8 cellular contexts compared by ENCODE assay signal in the genomic region with DNA sequence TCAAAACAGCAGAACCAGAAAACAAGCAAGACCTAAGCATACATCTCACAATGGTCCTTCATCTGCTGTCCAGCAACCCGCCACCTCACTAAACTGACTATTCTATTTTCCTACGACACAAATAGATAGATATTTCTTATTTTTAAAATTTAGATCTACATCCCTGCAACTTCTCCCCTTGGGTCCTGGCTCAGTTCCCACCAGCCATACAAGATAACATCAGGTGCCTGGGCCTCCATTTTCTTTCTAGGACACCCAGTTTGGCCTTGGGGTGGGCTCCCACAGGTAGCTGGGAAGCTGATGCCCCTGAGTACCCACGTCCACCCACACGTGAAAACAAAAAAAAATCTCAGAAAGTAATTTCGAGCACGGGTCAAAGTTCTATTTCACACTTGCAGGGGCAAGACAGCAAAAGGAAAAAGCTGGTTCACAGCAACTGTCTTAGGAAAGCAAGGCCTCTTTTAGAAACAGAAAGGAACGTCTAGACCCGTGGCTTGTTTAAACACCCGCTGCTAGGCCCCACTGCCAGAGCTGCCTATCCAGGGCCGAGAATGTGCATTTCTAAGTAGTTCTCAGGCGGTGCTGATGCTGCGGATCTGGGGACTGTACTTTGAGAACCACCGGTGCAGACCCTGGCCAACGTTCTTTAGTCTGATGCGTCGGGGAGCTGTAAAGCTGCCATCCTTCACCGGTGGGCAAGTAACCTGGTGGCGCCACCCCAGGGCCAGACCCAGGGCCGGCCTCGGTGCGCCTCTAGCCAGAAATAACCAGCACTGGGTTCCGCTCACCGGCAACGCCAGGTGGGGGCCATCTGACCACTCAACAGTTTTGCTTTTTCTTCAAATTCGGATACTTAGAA.
A peak's percentile ranks its signal among the peaks of the same experiment; 100 is the strongest.
DNase-seq lines count a peak whose midpoint lies in the region; ATAC-seq and TF ChIP-seq lines count a peak whose summit lies in the region.

No MANE protein-coding gene starts in this region.

- no peaks in the 10 kb centered on the region for H3K9me3 Mint-ChIP-seq in central memory CD8-positive, alpha-beta T cell

- H3K27ac ChIP-seq in HUES48 (ENCODE audit: low read depth, low read length) = peak overlapping the region; percentile 92

- TF ChIP-seq CTCF in GM06990 (IDR thresholded peaks at IDR 0.05; ENCODE audit: insufficient read depth, low read length, poor library complexity, severe bottlenecking) = peak; percentile 43

- ATAC-seq in GM21526 (IDR thresholded peaks at IDR 0.05; ENCODE audit: low FRiP score, unreplicated experiment) = peak; percentile 61
- peak; percentile 35 for ATAC-seq in central memory CD8-positive, alpha-beta T cell (replicated peaks; ENCODE audit: extremely low read depth, poor library complexity, severe bottlenecking)

- no peak for DNase-seq in GM06990 (ENCODE audit: extremely low read depth, insufficient read length)
- peak; percentile 49 for DNase-seq in SKM-1 (lab: John Stamatoyannopoulos, UW; ENCODE audit: unreplicated experiment)
- DNase-seq in central memory CD8-positive, alpha-beta T cell (ENCODE audit: low spot score in 2 of 2) = peak in 1 of 2 donors; percentile 39
- DNase-seq in kidney glomerular epithelial cell (lab: John Stamatoyannopoulos, UW) = peak; percentile 42
- peak; percentile 52 for DNase-seq in stimulated activated CD4-positive, alpha-beta T cell treated with anti-CD3 and anti-CD28 coated beads, Interleukin-1b, Interleukin-23, amount 100 ng/mL, for 48 hours
- DNase-seq in GF-D8 (lab: John Stamatoyannopoulos, UW) = no peak

- no peaks in the 10 kb centered on the region for H3K36me3 ChIP-seq in GM06990 (ENCODE audit: control insufficient read depth, insufficient read depth, low read length)
- no peaks in the 10 kb centered on the region for H3K36me3 ChIP-seq in HUES48 (ENCODE audit: control insufficient read depth, insufficient read depth, low read length)

- peak overlapping the region; percentile 78 for H3K9ac ChIP-seq in HUES48 (ENCODE audit: low read depth, low read length)

- peaks cover 24% of the 10 kb centered on the region for H3K4me1 Mint-ChIP-seq in central memory CD8-positive, alpha-beta T cell

- H3K27me3 ChIP-seq in GM06990 (replicated peaks; ENCODE audit: control insufficient read depth, insufficient read depth, low read length) (no peaks in the 10 kb centered on the region), HUES48 (ENCODE audit: control insufficient read depth, insufficient read depth, low read length) (no peaks in the 10 kb centered on the region)

- H3K4me1 ChIP-seq in HUES48 (ENCODE audit: control insufficient read depth, insufficient read depth, low read length) = peaks cover 26% of the 10 kb centered on the region

- peak overlapping the region; percentile 98 for H3K27ac Mint-ChIP-seq in central memory CD8-positive, alpha-beta T cell (ENCODE audit: low read depth)

- peak overlapping the region; percentile 76 for H3K4me3 ChIP-seq in GM06990 (replicated peaks; ENCODE audit: low read depth, low read length)
- peak overlapping the region; percentile 80 for H3K4me3 ChIP-seq in HUES48 (ENCODE audit: low read depth, low read length)

- no peaks in the 10 kb centered on the region for H3K27me3 Mint-ChIP-seq in central memory CD8-positive, alpha-beta T cell

- H3K36me3 Mint-ChIP-seq in central memory CD8-positive, alpha-beta T cell (ENCODE audit: insufficient read depth) = peaks cover 29% of the 10 kb centered on the region

- no peaks in the 10 kb centered on the region for H3K9me3 ChIP-seq in HUES48 (ENCODE audit: control insufficient read depth, insufficient read depth, low read length)

- H3K4me3 Mint-ChIP-seq in central memory CD8-positive, alpha-beta T cell = peak overlapping the region; percentile 84

Comparison
In these comparisons a context has a peak if more than half of its experiments do, and no peak if none do; other contexts are left out.
1. DNase-seq: peak in SKM-1 (single experiment), kidney glomerular epithelial cell (single experiment) and stimulated activated CD4-positive, alpha-beta T cell treated with anti-CD3 and anti-CD28 coated beads, Interleukin-1b, Interleukin-23, amount 100 ng/mL, for 48 hours (single experiment); none in GM06990 (single experiment) and GF-D8 (single experiment).